Comparison of ENCODE assay signal across 8 cellular contexts in the genomic region with DNA sequence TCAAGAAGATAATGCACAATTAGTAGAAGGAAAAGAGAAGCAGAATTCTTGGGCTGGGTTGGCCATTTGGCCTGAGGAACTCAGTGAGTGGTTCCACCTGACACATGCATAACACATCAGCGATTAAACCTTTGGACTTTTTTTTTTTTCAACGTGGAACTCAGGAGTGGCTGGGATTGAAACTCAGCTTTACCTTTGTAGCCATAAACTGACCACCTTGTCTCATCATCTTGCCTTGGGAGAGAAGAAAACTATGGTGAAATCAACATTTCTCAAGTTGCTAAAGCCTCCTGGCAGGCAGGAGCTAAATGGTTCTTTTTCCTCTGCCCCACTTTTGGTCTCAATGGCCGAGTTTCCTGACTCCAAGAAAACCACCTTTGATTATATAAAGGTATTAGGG. TPM values are rescaled to one million over a fixed set of nuclear protein-coding genes. Genes with fewer than 3 reads are reported as not detected.
DNase-seq lines count a peak whose midpoint lies in the region; ATAC-seq, FAIRE-seq and TF ChIP-seq lines count a peak whose summit lies in the region.

No MANE protein-coding gene starts in this region.

- FAIRE-seq in bronchial epithelial cell (lab: Jason Lieb, UNC) (no peak), urothelium cell line (lab: Jason Lieb, UNC) (no peak)

- no peak for TF ChIP-seq CTCF in bronchial epithelial cell (IDR thresholded peaks at IDR 0.05; ENCODE audit: insufficient read depth, low read length, severe bottlenecking)

- H3K36me3 Mint-ChIP-seq in activated naive CD4-positive, alpha-beta T cell treated with anti-CD3 and anti-CD28 coated beads, Interleukin-2, amount 10 ng/mL, durations not matched to agents 7 days and 5 days = no peaks in the 10 kb centered on the region
- no peaks in the 10 kb centered on the region for H3K36me3 Mint-ChIP-seq in memory B cell

- DNase-seq in activated naive CD4-positive, alpha-beta T cell treated with anti-CD3 and anti-CD28 coated beads, Interleukin-2, amount 10 ng/mL, durations not matched to agents 7 days and 5 days = no peak
- no peak for DNase-seq in activated naive CD4-positive, alpha-beta T cell treated with anti-CD3 and anti-CD28 coated beads, Interleukin-2, amount 50 U/mL, for 16 hours
- peak; percentile 18 for DNase-seq in bronchial epithelial cell (ENCODE audit: low read depth)
- no peak for DNase-seq in memory B cell (ENCODE audit: low spot score in 2 of 2)
- peak; percentile 17 for DNase-seq in urothelium cell line (ENCODE audit: low spot score)
- no peak for DNase-seq in H4 (ENCODE audit: low spot score)
- DNase-seq in stimulated activated CD8-positive, alpha-beta memory T cell treated with anti-CD3 and anti-CD28 coated beads, Interleukin-4, amount 100 ng/mL, for 48 hours = no peak

- H3K36me3 ChIP-seq in bronchial epithelial cell (ENCODE audit: control insufficient read depth, insufficient read depth, low read length) = no peaks in the 10 kb centered on the region

- H3K27ac Mint-ChIP-seq in activated naive CD4-positive, alpha-beta T cell treated with anti-CD3 and anti-CD28 coated beads, Interleukin-2, amount 10 ng/mL, durations not matched to agents 7 days and 5 days = peak overlapping the region; percentile 81
- peak overlapping the region; percentile 55 for H3K27ac Mint-ChIP-seq in memory B cell

- H3K4me3 ChIP-seq in bronchial epithelial cell (ENCODE audit: low read depth, low read length) = no peak overlapping the region

- H3K27me3 ChIP-seq in bronchial epithelial cell (ENCODE audit: control insufficient read depth, insufficient read depth, low read length) = no peaks in the 10 kb centered on the region

- no peaks in the 10 kb centered on the region for H3K9me3 Mint-ChIP-seq in activated naive CD4-positive, alpha-beta T cell treated with anti-CD3 and anti-CD28 coated beads, Interleukin-2, amount 10 ng/mL, durations not matched to agents 7 days and 5 days
- H3K9me3 Mint-ChIP-seq in memory B cell = no peaks in the 10 kb centered on the region

- CTCF ChIA-PET in activated naive CD4-positive, alpha-beta T cell treated with anti-CD3 and anti-CD28 coated beads, Interleukin-2, amount 10 ng/mL, durations not matched to agents 7 days and 5 days (lab: Charles Lee) = interaction anchor here (1.1 to 2.0 kb wide), 5 partner anchors 80 to 300 kb away, joined by 3 to 9 read pairs (median 3); a partner anchor contains a TSS

- peak overlapping the region; percentile 70 for H3K4me3 Mint-ChIP-seq in activated naive CD4-positive, alpha-beta T cell treated with anti-CD3 and anti-CD28 coated beads, Interleukin-2, amount 10 ng/mL, durations not matched to agents 7 days and 5 days
- H3K4me3 Mint-ChIP-seq in memory B cell = peak overlapping the region; percentile 78

- no peaks in the 10 kb centered on the region for H3K27me3 Mint-ChIP-seq in activated naive CD4-positive, alpha-beta T cell treated with anti-CD3 and anti-CD28 coated beads, Interleukin-2, amount 10 ng/mL, durations not matched to agents 7 days and 5 days
- H3K27me3 Mint-ChIP-seq in memory B cell = no peaks in the 10 kb centered on the region

- no peak for ATAC-seq in memory B cell (ENCODE audit: low read depth)
- no peak for ATAC-seq in HG03159 (IDR thresholded peaks at IDR 0.05; ENCODE audit: unreplicated experiment)

- H3K4me1 Mint-ChIP-seq in activated naive CD4-positive, alpha-beta T cell treated with anti-CD3 and anti-CD28 coated beads, Interleukin-2, amount 10 ng/mL, durations not matched to agents 7 days and 5 days = peaks cover 33% of the 10 kb centered on the region
- peaks cover 19% of the 10 kb centered on the region for H3K4me1 Mint-ChIP-seq in memory B cell

RNA-seq across cellular contexts. Expression of a gene that starts 16.3 kb away (rescaled TPM):
- not detected in 2 replicates for total RNA-seq in bronchial epithelial cell
- total RNA-seq in H4 (2014; rRNA removed; shearing (Covaris generic)) = not detected in 2 replicates

Comparison
In these comparisons a context has a peak if more than half of its experiments do, and no peak if none do; other contexts are left out.
1. DNase-seq: peak in bronchial epithelial cell (single experiment) and urothelium cell line (single experiment); none in activated naive CD4-positive, alpha-beta T cell treated with anti-CD3 and anti-CD28 coated beads, Interleukin-2, amount 10 ng/mL, durations not matched to agents 7 days and 5 days (single experiment), activated naive CD4-positive, alpha-beta T cell treated with anti-CD3 and anti-CD28 coated beads, Interleukin-2, amount 50 U/mL, for 16 hours (single experiment), memory B cell (0 of 2), H4 (single experiment) and stimulated activated CD8-positive, alpha-beta memory T cell treated with anti-CD3 and anti-CD28 coated beads, Interleukin-4, amount 100 ng/mL, for 48 hours (single experiment).